ENCODE assay signal across 8 cellular contexts in the genomic region with DNA sequence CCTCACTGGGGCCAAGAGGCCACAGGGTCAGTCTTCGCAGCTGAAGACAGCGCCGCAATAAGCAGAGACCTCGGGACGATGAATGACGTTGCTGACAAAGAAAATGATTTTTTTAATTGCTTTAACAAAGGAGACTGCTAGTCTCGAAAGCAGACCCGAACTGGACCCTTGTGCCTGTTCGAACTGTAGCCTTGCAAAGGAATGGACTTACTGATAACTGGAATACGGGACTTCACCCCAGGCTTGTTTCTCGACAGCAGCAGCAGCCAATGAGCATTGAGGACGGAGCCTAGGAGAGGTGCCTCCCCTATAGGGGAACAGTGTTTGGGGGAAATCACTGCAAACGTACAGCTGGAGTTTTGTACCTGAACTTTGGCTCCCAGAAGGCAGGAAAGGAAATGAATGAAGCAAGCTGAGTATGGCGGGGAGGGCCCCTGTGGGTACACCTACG. TPM values are rescaled to one million over a fixed set of nuclear protein-coding genes. Genes with fewer than 3 reads are reported as not detected.
DNase-seq lines count a peak whose midpoint lies in the region; ATAC-seq lines count a peak whose summit lies in the region.

No MANE protein-coding gene starts in this region.

- CTCF ChIA-PET in CD8-positive, alpha-beta memory T cell (lab: Charles Lee): interaction anchor here (0.9 to 2.6 kb wide), 6 partner anchors 46 to 71 kb away, joined by 3 to 9 read pairs (median 3); partner anchors contain the start of gene LSM14B

- peaks cover 43% of the 10 kb centered on the region for H3K4me1 ChIP-seq in CD8-positive, alpha-beta memory T cell (ENCODE audit: insufficient read depth, low read length)
- H3K4me1 ChIP-seq in HUES64 (ENCODE audit: insufficient read depth, low read length): peaks cover 15% of the 10 kb centered on the region

- H3K4me3 Mint-ChIP-seq in CD8-positive, alpha-beta memory T cell: peak overlapping the region; percentile 86 to 90 (median 88)
- peak overlapping the region; percentile 83 to 92 (median 87) for H3K4me3 Mint-ChIP-seq in immature natural killer cell

- DNase-seq in CD8-positive, alpha-beta memory T cell: peak in 2 of 5 donors; percentile 3 to 38
- DNase-seq in astrocyte of the hippocampus (ENCODE audit: low read depth, low spot score) (peak; percentile 29), immature natural killer cell (no peak), NCI-H69 (lab: John Stamatoyannopoulos, UW) (no peak), COR-L47 (lab: John Stamatoyannopoulos, UW) (no peak)
- peak; percentile 54 for DNase-seq in stimulated activated CD8-positive, alpha-beta memory T cell treated with anti-CD3 and anti-CD28 coated beads, Interleukin-4, amount 100 ng/mL, for 48 hours

- H3K27ac ChIP-seq in CD8-positive, alpha-beta memory T cell (ENCODE audit: low read depth, low read length): peak overlapping the region; percentile 67
- H3K27ac ChIP-seq in HUES64 (ENCODE audit: low read depth, low read length): peak overlapping the region; percentile 86

- H3K36me3 Mint-ChIP-seq in CD8-positive, alpha-beta memory T cell: peaks cover 0 to 13% (median 0%) of the 10 kb centered on the region in 3 donors
- H3K36me3 Mint-ChIP-seq in immature natural killer cell: peaks cover 0 to 4% (median 0%) of the 10 kb centered on the region in 3 donors

- no peaks in the 10 kb centered on the region for H3K9me3 Mint-ChIP-seq in CD8-positive, alpha-beta memory T cell
- H3K9me3 Mint-ChIP-seq in immature natural killer cell: no peaks in the 10 kb centered on the region

- POLR2A ChIA-PET in CD8-positive, alpha-beta memory T cell (lab: Charles Lee): interaction anchor here (0.6 to 4.0 kb wide), 9 partner anchors 51 to 115 kb away, joined by 3 to 61 read pairs (median 7); partner anchors contain the start of genes LSM14B, MTG2, PSMA7 and SS18L1

- H3K27me3 ChIP-seq in CD8-positive, alpha-beta memory T cell (ENCODE audit: insufficient read depth, low read length, poor library complexity, severe bottlenecking): no peaks in the 10 kb centered on the region
- no peaks in the 10 kb centered on the region for H3K27me3 ChIP-seq in HUES64 (ENCODE audit: insufficient read depth, low read length)

- peak overlapping the region; percentile 89 for H3K9ac ChIP-seq in HUES64 (ENCODE audit: low read depth, low read length)

- H3K27me3 Mint-ChIP-seq in CD8-positive, alpha-beta memory T cell: peaks cover 3 to 6% of the 10 kb centered on the region in 2 donors
- H3K27me3 Mint-ChIP-seq in immature natural killer cell (ENCODE audit: low read depth in 3 of 3): peaks cover 11 to 18% (median 14%) of the 10 kb centered on the region in 3 donors

- 24% methylated on average over 15 of the region's 15 CpGs for WGBS in HUES64

- H3K4me3 ChIP-seq in CD8-positive, alpha-beta memory T cell (ENCODE audit: low read length): peak overlapping the region; percentile 84
- peak overlapping the region; percentile 71 for H3K4me3 ChIP-seq in HUES64 (ENCODE audit: low read length)

- peak overlapping the region; percentile 84 to 98 (median 90) for H3K27ac Mint-ChIP-seq in CD8-positive, alpha-beta memory T cell
- peak overlapping the region; percentile 76 to 93 (median 90) for H3K27ac Mint-ChIP-seq in immature natural killer cell

- no peak for ATAC-seq in HG03521 (IDR thresholded peaks at IDR 0.05; ENCODE audit: unreplicated experiment)

- H3K4me1 Mint-ChIP-seq in CD8-positive, alpha-beta memory T cell: peaks cover 30 to 40% (median 36%) of the 10 kb centered on the region in 3 donors
- peaks cover 36 to 39% of the 10 kb centered on the region in 2 donors for H3K4me1 Mint-ChIP-seq in immature natural killer cell

- H3K9me3 ChIP-seq in CD8-positive, alpha-beta memory T cell (ENCODE audit: low read length): no peaks in the 10 kb centered on the region
- no peaks in the 10 kb centered on the region for H3K9me3 ChIP-seq in HUES64 (ENCODE audit: insufficient read depth, low read depth, low read length)

- no peaks in the 10 kb centered on the region for H3K36me3 ChIP-seq in CD8-positive, alpha-beta memory T cell (ENCODE audit: insufficient read depth, low read length)
- H3K36me3 ChIP-seq in HUES64 (ENCODE audit: insufficient read depth, low read length): peaks cover 7% of the 10 kb centered on the region; the same call in 1 of the 2 replicates

RNA-seq across cellular contexts. Expression of gene TAF4, which starts 1.3 kb away (rescaled TPM):
- total RNA-seq in CD8-positive, alpha-beta memory T cell: 10 to 100 TPM; 20.5 to 21.0 TPM
- 1.4 TPM for polyA plus RNA-seq in CD8-positive, alpha-beta memory T cell
- polyA plus RNA-seq in HUES64 (2013, experiment 1 of 2): 17.4 TPM
- polyA plus RNA-seq in HUES64 (2013, experiment 2 of 2): 19.0 TPM
- polyA plus RNA-seq in immature natural killer cell: 1 to 10 TPM in 2 of 3 donors, under 1 TPM in 1; 0.04 to 3.2 (median 1.1) TPM

RNA-seq across cellular contexts. Expression of gene LSM14B, which starts 55.3 kb away (rescaled TPM):
- 10 to 100 TPM; 35.8 to 36.4 TPM for total RNA-seq in CD8-positive, alpha-beta memory T cell
- 1.1 TPM for polyA plus RNA-seq in CD8-positive, alpha-beta memory T cell
- polyA plus RNA-seq in HUES64 (2013, experiment 1 of 2): 46.6 TPM
- polyA plus RNA-seq in HUES64 (2013, experiment 2 of 2): 47.5 TPM
- 1 to 10 TPM in 2 of 3 donors, under 1 TPM in 1; 0.19 to 1.9 (median 1.4) TPM for polyA plus RNA-seq in immature natural killer cell

Comparison
In these comparisons a context has a peak if more than half of its experiments do, and no peak if none do; other contexts are left out.
1. DNase-seq: peak in astrocyte of the hippocampus (single experiment) and stimulated activated CD8-positive, alpha-beta memory T cell treated with anti-CD3 and anti-CD28 coated beads, Interleukin-4, amount 100 ng/mL, for 48 hours (single experiment); none in immature natural killer cell (0 of 3), NCI-H69 (single experiment) and COR-L47 (single experiment).